In the genomic region with DNA sequence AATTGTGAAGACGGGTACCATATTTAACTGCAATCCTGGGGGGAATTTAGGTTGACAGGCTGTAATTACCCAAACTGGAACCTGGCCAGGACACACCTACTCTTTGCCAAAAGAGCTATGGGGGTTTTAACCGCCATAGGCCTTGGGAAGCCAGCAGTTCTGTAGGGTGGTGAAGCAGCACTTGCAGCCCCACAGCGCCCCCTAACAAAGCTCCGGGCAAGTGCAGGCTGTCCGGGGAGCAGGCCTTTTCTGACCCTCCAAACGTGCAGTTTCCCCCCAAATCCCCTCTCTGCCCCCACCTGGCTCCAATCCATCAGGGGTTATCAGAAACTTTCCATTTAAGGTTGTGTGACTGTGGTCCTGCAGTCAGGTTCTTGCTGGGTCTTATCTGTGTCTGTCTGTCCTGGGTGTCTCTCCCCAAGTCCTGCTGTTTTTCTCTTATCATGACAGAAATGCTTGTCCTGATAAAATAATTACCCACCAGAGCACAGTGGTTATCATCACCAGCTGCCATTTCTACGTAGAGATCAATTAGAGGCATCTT, we compare ENCODE assay signal across 9 cellular contexts.
DNase-seq lines count a peak whose midpoint lies in the region; ATAC-seq and TF ChIP-seq lines count a peak whose summit lies in the region.
"Had no signal": no experiment of that assay in that cellular context is flagged by ENCODE, and none has a peak within 500 bp of the region (broad histone marks: within the 10 kb centered on the region; RNA-seq: fewer than 3 reads in every experiment).

No MANE protein-coding gene starts in this region.

- no peak overlapping the region for H4K5ac ChIP-seq in mesendoderm (ENCODE audit: low read length)

- dilution Hi-C loops in mammary epithelial cell (cut with HindIII; ENCODE audit: low sequenced_read_pairs): no loop called here

- no peak overlapping the region for H2AK5ac ChIP-seq in mesendoderm (ENCODE audit: low read length)

- POLR2A ChIA-PET in Panc1 (lab: Charles Lee): no interaction called here

- H3K4me2 ChIP-seq in mammary epithelial cell (ENCODE audit: insufficient read depth, low read depth, low read length): no peak overlapping the region
- no peak overlapping the region for H3K4me2 ChIP-seq in mesendoderm (ENCODE audit: low read length)

- peaks cover 17% of the 10 kb centered on the region for H3K4me1 Mint-ChIP-seq in CD14-positive monocyte

- intact Hi-C loops in CD14-positive monocyte (cut with micrococcal nuclease) (loop anchor here (5.0 to 10.0 kb wide), 2 partner anchors 397 to 400 kb away; no protein-coding TSS in a partner anchor), Panc1 (cut with micrococcal nuclease; ENCODE audit: unreplicated experiment) (no loop called here), mammary epithelial cell (cut with micrococcal nuclease) (loop anchor here (1.0 kb wide), 2 partner anchors 346 to 398 kb away; no protein-coding TSS in a partner anchor)

- ATAC-seq in Panc1: no peak
- no peak for ATAC-seq in HG02840 (IDR thresholded peaks at IDR 0.05; ENCODE audit: low FRiP score, unreplicated experiment)
- ATAC-seq: activated naive CD4-positive, alpha-beta T cell treated with anti-CD3 and anti-CD28 coated beads, Interleukin-2, amount 50 U/mL, for 72 hours had no signal

- TF ChIP-seq CTCF in CD14-positive monocyte (IDR thresholded peaks at IDR 0.05): peak; percentile 70
- TF ChIP-seq CTCF in Panc1 (IDR thresholded peaks at IDR 0.05): peak; percentile 63
- peak; percentile 54 to 68 for TF ChIP-seq CTCF in mammary epithelial cell (conservative IDR thresholded peaks at IDR 0.05 in 1 of 2, IDR thresholded peaks at IDR 0.05 in 1 of 2; ENCODE audit: extremely low read depth in 1 of 2, insufficient read depth in 1 of 2, low read depth in 1 of 2, low read length in 2 of 2)

- no peak overlapping the region for H4K8ac ChIP-seq in mesendoderm (ENCODE audit: low read depth, low read length)

- no peaks in the 10 kb centered on the region for H3K79me1 ChIP-seq in mesendoderm (ENCODE audit: low read length)

- no peaks in the 10 kb centered on the region for H3K4me1 ChIP-seq in Panc1 (ENCODE audit: control insufficient read depth, insufficient read depth, low read length)
- H3K4me1 ChIP-seq in mammary epithelial cell (ENCODE audit: insufficient read depth, low read length): no peaks in the 10 kb centered on the region
- peaks cover 4% of the 10 kb centered on the region for H3K4me1 ChIP-seq in mesendoderm (ENCODE audit: control insufficient read depth, low read depth, low read length)

- no peak overlapping the region for H3K4me3 ChIP-seq in Panc1 (ENCODE audit: low read depth in 2 of 2, low read length in 2 of 2)
- H3K4me3 ChIP-seq in mammary epithelial cell (replicated peaks in 1 of 3; ENCODE audit: insufficient read depth in 1 of 3, low read depth in 2 of 3, low read length in 3 of 3): no peak overlapping the region
- no peak overlapping the region for H3K4me3 ChIP-seq in mesendoderm (ENCODE audit: low read length)

- peaks cover 0 to 6% (median 1%) of the 10 kb centered on the region in 3 donors for H3K27me3 Mint-ChIP-seq in CD14-positive monocyte (ENCODE audit: low read depth in 3 of 3)

- H2BK120ac ChIP-seq in mesendoderm (ENCODE audit: low read depth, low read length): peak overlapping the region; percentile 82

- no peak overlapping the region for H3K4me3 Mint-ChIP-seq in CD14-positive monocyte

- CTCF ChIA-PET in Panc1 (lab: Charles Lee): interaction anchor here (0.6 kb wide), 1 partner anchor 304 kb away, joined by 3 read pairs; no protein-coding TSS in a partner anchor
- CTCF ChIA-PET in mammary epithelial cell (lab: Charles Lee; ENCODE audit: low non-redundant PET): interaction anchor here (0.6 to 0.7 kb wide), 2 partner anchors 17 to 346 kb away, joined by 4 to 10 read pairs; no protein-coding TSS in a partner anchor

- peak overlapping the region; percentile 96 for H3K18ac ChIP-seq in mesendoderm (ENCODE audit: low read length)

- no peaks in the 10 kb centered on the region for H3K36me3 Mint-ChIP-seq in CD14-positive monocyte
- H3K36me3 Mint-ChIP-seq: activated naive CD4-positive, alpha-beta T cell treated with anti-CD3 and anti-CD28 coated beads, Interleukin-2, amount 50 U/mL, for 72 hours had no signal

- H3K9me3 ChIP-seq in Panc1 (ENCODE audit: control insufficient read depth, insufficient read depth, low read depth, low read length) (no peaks in the 10 kb centered on the region), mammary epithelial cell (replicated peaks; ENCODE audit: insufficient read depth, low read length) (no peaks in the 10 kb centered on the region)

- H3K9ac ChIP-seq in mammary epithelial cell (ENCODE audit: insufficient read depth, low read length) (no peak overlapping the region), mesendoderm (ENCODE audit: low read length) (peak overlapping the region; percentile 40)

- in situ Hi-C loops in Panc1 (cut with HindIII; ENCODE audit: low pct_unique_long_range_greater_than_20kb, low sequenced_read_pairs) (no loop called here), mammary epithelial cell (cut with MboI; ENCODE audit: low sequenced_read_pairs in 2 of 2) (no loop called here)

- peak overlapping the region; percentile 81 for H2BK5ac ChIP-seq in mesendoderm (ENCODE audit: low read length)

- H3K23ac ChIP-seq in mesendoderm (ENCODE audit: low read length): no peak overlapping the region

- H4K20me1 ChIP-seq in mammary epithelial cell (ENCODE audit: insufficient read depth, low read length): no peaks in the 10 kb centered on the region

- WGBS in mammary epithelial cell (ENCODE audit: low coverage, missing lambda C conversion rate): 15% methylated on average over 4 of the region's 7 CpGs
- WGBS in mesendoderm (ENCODE audit: extremely low coverage, insufficient coverage, low lambda C conversion rate): no CpG with 5 or more reads among the region's 7 CpGs

- H3K27ac ChIP-seq in Panc1 (ENCODE audit: low read length) (no peak overlapping the region), mammary epithelial cell (ENCODE audit: insufficient read depth, low read depth, low read length) (no peak overlapping the region), mesendoderm (ENCODE audit: low read depth, low read length) (peak overlapping the region; percentile 81)

- BruUV-seq in Panc1 (replicated peaks; lab: Mats Ljungman, UMichigan) (no TSS peak), mammary epithelial cell (replicated peaks; lab: Mats Ljungman, UMichigan) (no TSS peak)

- H3K56ac ChIP-seq in mesendoderm (ENCODE audit: low read length): peak overlapping the region; percentile 69

- no peak overlapping the region for H3K4ac ChIP-seq in mesendoderm (ENCODE audit: low read depth, low read length)

- DNase-seq in CD14-positive monocyte (ENCODE audit: low spot score): peak; percentile 58
- peak; percentile 47 for DNase-seq in HuH-7 (ENCODE audit: low spot score)
- peak; percentile 2 for DNase-seq in Panc1 (ENCODE audit: low read depth, low spot score)
- DNase-seq in mammary epithelial cell: no peak
- peak; percentile 90 for DNase-seq in mesendoderm
- no peak for DNase-seq in MV-4-11 (lab: John Stamatoyannopoulos, UW)
- DNase-seq in stimulated activated naive CD4-positive, alpha-beta T cell treated with Interleukin-2 at 50 U/mL for 16 hours (lab: John Stamatoyannopoulos, UW): no peak

- no peaks in the 10 kb centered on the region; the same call in 1 of the 2 replicates for H3K27me3 ChIP-seq in Panc1 (ENCODE audit: control insufficient read depth, insufficient read depth, low read length)
- H3K27me3 ChIP-seq in mammary epithelial cell (ENCODE audit: insufficient read depth, low read length): no peaks in the 10 kb centered on the region
- H3K27me3 ChIP-seq in mesendoderm (ENCODE audit: insufficient read depth, low read length, poor library complexity): no peaks in the 10 kb centered on the region

- H2BK15ac ChIP-seq in mesendoderm (replicated peaks; ENCODE audit: low read depth): no peak overlapping the region

- H2AFZ ChIP-seq in mammary epithelial cell (ENCODE audit: low read depth, low read length): no peak overlapping the region

- H3K9me3 Mint-ChIP-seq in CD14-positive monocyte: no peaks in the 10 kb centered on the region
- H3K9me3 Mint-ChIP-seq: activated naive CD4-positive, alpha-beta T cell treated with anti-CD3 and anti-CD28 coated beads, Interleukin-2, amount 50 U/mL, for 72 hours had no signal

- H3K79me2 ChIP-seq in mammary epithelial cell (ENCODE audit: insufficient read depth, low read length): no peaks in the 10 kb centered on the region
- no peaks in the 10 kb centered on the region for H3K79me2 ChIP-seq in mesendoderm (ENCODE audit: control insufficient read depth, insufficient read depth, low read length)

- H3K36me3 ChIP-seq in Panc1 (ENCODE audit: control insufficient read depth, insufficient read depth, low read length) (no peaks in the 10 kb centered on the region), mammary epithelial cell (ENCODE audit: insufficient read depth, low read length) (no peaks in the 10 kb centered on the region), mesendoderm (ENCODE audit: control insufficient read depth, insufficient read depth, low read length) (no peaks in the 10 kb centered on the region)

- H3K27ac Mint-ChIP-seq in CD14-positive monocyte: no peak overlapping the region
- H3K27ac Mint-ChIP-seq: activated naive CD4-positive, alpha-beta T cell treated with anti-CD3 and anti-CD28 coated beads, Interleukin-2, amount 50 U/mL, for 72 hours had no signal

Comparison
In these comparisons a context has a peak if more than half of its experiments do, and no peak if none do; other contexts are left out.
1. DNase-seq: peak in CD14-positive monocyte (single experiment), HuH-7 (single experiment), Panc1 (single experiment) and mesendoderm (single experiment); none in mammary epithelial cell (single experiment), MV-4-11 (single experiment) and stimulated activated naive CD4-positive, alpha-beta T cell treated with Interleukin-2 at 50 U/mL for 16 hours (single experiment).
2. Peak in every context shown above with its lines, with median percentiles within 50 percentile points of each other: CTCF ChIP-seq.